Comparison of ENCODE assay signal across 24 cellular contexts in the genomic region with DNA sequence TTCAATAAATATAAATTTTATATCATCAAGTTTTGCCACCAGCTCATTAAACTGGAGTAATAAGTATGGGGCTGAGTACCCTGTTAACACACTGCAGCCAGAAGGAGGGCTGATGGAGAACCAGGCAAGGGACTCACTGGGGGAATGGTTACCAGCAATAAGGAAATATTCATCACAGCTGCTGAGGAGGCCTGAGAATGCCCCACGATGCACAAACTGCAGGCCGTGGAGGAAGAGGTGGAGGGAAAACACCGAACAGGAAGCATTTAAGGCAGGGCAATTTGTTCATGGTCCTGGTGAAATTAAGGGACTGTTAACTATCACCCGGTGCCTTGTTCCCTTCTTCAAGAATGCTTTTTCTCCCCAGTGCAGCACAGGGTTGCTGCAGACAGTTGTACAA.
"Had no signal": no experiment of that assay in that cellular context is flagged by ENCODE, and none has a peak within 500 bp of the region (broad histone marks: within the 10 kb centered on the region; RNA-seq: fewer than 3 reads in every experiment).

No MANE protein-coding gene starts in this region.

- H3K4me1 Mint-ChIP-seq: activated CD4-positive, alpha-beta T cell treated with anti-CD3 and anti-CD28 coated beads for 36 hours; activated CD4-positive, alpha-beta T cell treated with anti-CD3 and anti-CD28 coated beads, Interleukin-2, amount 10 ng/mL, durations not matched to agents 7 days and 5 days; activated naive CD4-positive, alpha-beta T cell treated with anti-CD3 and anti-CD28 coated beads, Interleukin-2, amount 50 U/mL, for 24 hours had no signal

- H3K27me3 ChIP-seq: body of pancreas, breast epithelium, SJSA1 had no signal

- H3K9me3 ChIP-seq: adrenal gland, body of pancreas, breast epithelium, SJSA1, SK-N-SH had no signal

- H3K9ac ChIP-seq: SK-N-SH had no signal

- H3K4me2 ChIP-seq: SK-N-SH had no signal

- H3K4me3 ChIP-seq: adrenal gland, body of pancreas, breast epithelium, SJSA1 had no signal

- H3K4me1 ChIP-seq: adrenal gland, body of pancreas, breast epithelium, SJSA1 had no signal

- H3K4me3 Mint-ChIP-seq: activated CD4-positive, alpha-beta T cell treated with anti-CD3 and anti-CD28 coated beads for 36 hours; activated CD4-positive, alpha-beta T cell treated with anti-CD3 and anti-CD28 coated beads, Interleukin-2, amount 10 ng/mL, durations not matched to agents 7 days and 5 days; activated CD8-positive, alpha-beta T cell treated with anti-CD3 and anti-CD28 coated beads, Interleukin-2, amount 10 ng/mL, durations not matched to agents 7 days and 5 days; activated naive CD4-positive, alpha-beta T cell treated with anti-CD3 and anti-CD28 coated beads, Interleukin-2, amount 50 U/mL, for 24 hours; activated T-cell treated with anti-CD3 and anti-CD28 coated beads, Interleukin-2, amount 50 U/mL, for 24 hours; T-helper 1 cell treated with Interleukin-12 subunit alpha and Interleukin-12 subunit beta and Interleukin-4 antibody, amounts not matched to agents 30 μg/mL and 1 μg/mL, for 36 hours; T-helper 2 cell treated with Interferon-gamma antibody and Interleukin-4, amounts not matched to agents 5 μg/mL and 100 μg/mL, for 36 hours had no signal

- H3K36me3 Mint-ChIP-seq: activated naive CD4-positive, alpha-beta T cell treated with anti-CD3 and anti-CD28 coated beads, Interleukin-2, amount 50 U/mL, for 24 hours had no signal

- DNase-seq: activated CD4-positive, alpha-beta T cell treated with anti-CD3 and anti-CD28 coated beads for 36 hours; activated CD4-positive, alpha-beta T cell treated with anti-CD3 and anti-CD28 coated beads, Interleukin-2, amount 10 ng/mL, durations not matched to agents 7 days and 5 days; activated CD4-positive, alpha-beta T cell treated with anti-CD3 and anti-CD28 coated beads, Interleukin-2, amount 50 U/mL, for 48 hours; activated CD8-positive, alpha-beta T cell treated with anti-CD3 and anti-CD28 coated beads, Interleukin-2, amount 10 ng/mL, durations not matched to agents 7 days and 5 days; activated gamma-delta T cell; activated naive CD4-positive, alpha-beta T cell treated with Interleukin-2 at 50 U/mL for 16 hours; activated T-cell treated with anti-CD3 and anti-CD28 coated beads, Interleukin-2, amount 50 U/mL, for 24 hours; adrenal gland; body of pancreas; NCI-H1436 treated with DMSO at 0.1 percent for 48 hours; NCI-H1694 treated with DMSO at 0.1 percent for 48 hours; NCI-H510A; NCI-H526; NCI-H748 treated with DMSO at 0.1 percent for 48 hours; SHP77 treated with DMSO at 0.1 percent for 48 hours; SK-N-SH had no signal

- H3K27ac ChIP-seq: adrenal gland, body of pancreas, breast epithelium, SJSA1 had no signal

- H3K27me3 Mint-ChIP-seq: activated CD4-positive, alpha-beta T cell treated with anti-CD3 and anti-CD28 coated beads, Interleukin-2, amount 10 ng/mL, durations not matched to agents 7 days and 5 days had no signal

- H3K36me3 ChIP-seq: adrenal gland, breast epithelium, SJSA1 had no signal

- H3K27ac Mint-ChIP-seq: activated CD4-positive, alpha-beta T cell treated with anti-CD3 and anti-CD28 coated beads for 36 hours; activated CD4-positive, alpha-beta T cell treated with anti-CD3 and anti-CD28 coated beads, Interleukin-2, amount 10 ng/mL, durations not matched to agents 7 days and 5 days; activated CD8-positive, alpha-beta T cell treated with anti-CD3 and anti-CD28 coated beads, Interleukin-2, amount 10 ng/mL, durations not matched to agents 7 days and 5 days; activated naive CD4-positive, alpha-beta T cell treated with anti-CD3 and anti-CD28 coated beads, Interleukin-2, amount 50 U/mL, for 24 hours; activated T-cell treated with anti-CD3 and anti-CD28 coated beads, Interleukin-2, amount 50 U/mL, for 24 hours; activated T-helper 2 cell treated with anti-CD3 and anti-CD28 coated beads, Interferon-gamma antibody, Interleukin-2, Interleukin-4, amounts not matched to agents 10 μg/mL and 5 μg/mL and 100 μg/mL, durations not matched to agents 14 hours and 24 hours and 36 hours; T-helper 1 cell treated with Interleukin-12 subunit alpha and Interleukin-12 subunit beta and Interleukin-4 antibody, amounts not matched to agents 30 μg/mL and 1 μg/mL, for 36 hours; T-helper 2 cell treated with Interferon-gamma antibody and Interleukin-4, amounts not matched to agents 5 μg/mL and 100 μg/mL, for 36 hours had no signal

- ATAC-seq: activated CD4-positive, alpha-beta T cell treated with anti-CD3 and anti-CD28 coated beads for 36 hours; activated CD4-positive, CD25-positive, alpha-beta regulatory T cell treated with anti-CD3 and anti-CD28 coated beads, Interleukin-2, amount 50 U/mL, for 24 hours; activated CD8-positive, alpha-beta T cell treated with anti-CD3 and anti-CD28 coated beads, Interleukin-2, amount 10 ng/mL, durations not matched to agents 7 days and 5 days; body of pancreas; Panc1 had no signal

- H3K9me3 Mint-ChIP-seq: activated CD4-positive, alpha-beta T cell treated with anti-CD3 and anti-CD28 coated beads, Interleukin-2, amount 10 ng/mL, durations not matched to agents 7 days and 5 days; activated naive CD4-positive, alpha-beta T cell treated with anti-CD3 and anti-CD28 coated beads, Interleukin-2, amount 50 U/mL, for 24 hours; activated T-cell treated with anti-CD3 and anti-CD28 coated beads, Interleukin-2, amount 50 U/mL, for 24 hours; activated T-helper 2 cell treated with anti-CD3 and anti-CD28 coated beads, Interferon-gamma antibody, Interleukin-2, Interleukin-4, amounts not matched to agents 10 μg/mL and 5 μg/mL and 100 μg/mL, durations not matched to agents 14 hours and 24 hours and 36 hours; T-helper 2 cell treated with Interferon-gamma antibody and Interleukin-4, amounts not matched to agents 5 μg/mL and 100 μg/mL, for 36 hours had no signal
